ENCODE assay signal across 8 cellular contexts in the genomic region with DNA sequence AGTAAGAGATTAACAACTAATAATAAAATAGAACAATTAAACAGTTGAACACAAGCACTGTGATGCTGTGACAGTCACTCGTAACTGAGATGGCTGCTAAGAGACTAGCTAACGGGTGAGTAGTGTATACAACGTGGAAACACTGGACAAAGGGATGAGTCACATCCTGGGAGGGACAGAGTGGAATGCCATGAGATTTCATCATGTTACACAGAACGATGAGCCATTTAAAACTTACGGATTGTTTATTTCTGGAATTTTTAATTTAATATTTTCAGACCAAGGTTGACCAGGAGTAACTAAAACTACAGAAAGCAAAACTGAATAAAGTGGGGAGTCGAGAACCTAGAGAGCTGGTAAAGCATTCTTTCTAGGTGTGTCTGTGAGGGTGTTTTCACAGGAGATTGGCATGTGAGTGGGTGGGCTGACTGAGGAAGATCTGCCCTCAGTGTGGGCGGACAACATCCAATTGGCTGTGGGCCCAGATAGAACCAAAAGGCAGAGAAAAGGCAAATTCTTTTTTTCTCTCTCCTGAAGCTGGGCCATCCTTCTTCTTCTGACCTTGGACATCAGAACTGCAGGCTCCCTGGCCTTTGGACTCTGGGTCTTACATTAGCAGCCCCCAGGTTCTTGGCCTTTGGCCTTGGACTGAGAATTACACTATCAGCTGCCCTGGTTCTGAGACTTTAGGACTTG. TPM values are rescaled to one million over a fixed set of nuclear protein-coding genes. Genes with fewer than 3 reads are reported as not detected.
DNase-seq lines count a peak whose midpoint lies in the region; ATAC-seq and TF ChIP-seq lines count a peak whose summit lies in the region.

No MANE protein-coding gene starts in this region.

- H3K27ac ChIP-seq in H9 (ENCODE audit: insufficient read length, low read depth, low read length) = no peak overlapping the region

- H4K91ac ChIP-seq in H9 (ENCODE audit: insufficient read length, low read depth, low read length) = no peak overlapping the region

- H3K9me3 Mint-ChIP-seq in activated CD8-positive, alpha-beta T cell treated with anti-CD3 and anti-CD28 coated beads, Interleukin-2, amount 10 ng/mL, durations not matched to agents 7 days and 5 days (ENCODE audit: insufficient read depth) = no peaks in the 10 kb centered on the region
- no peaks in the 10 kb centered on the region for H3K9me3 Mint-ChIP-seq in H9

- H3K23me2 ChIP-seq in H9 (ENCODE audit: insufficient read length, low read depth, low read length, poor library complexity, severe bottlenecking) = no peaks in the 10 kb centered on the region

- no peak overlapping the region for H3K4ac ChIP-seq in H9 (ENCODE audit: low read depth, low read length)

- no peak overlapping the region for H3T11ph ChIP-seq in H9 (ENCODE audit: low read length)

- no peak overlapping the region for H3K56ac ChIP-seq in H9 (ENCODE audit: insufficient read length, low read depth, low read length)

- no peaks in the 10 kb centered on the region for H3K79me1 ChIP-seq in H9 (ENCODE audit: insufficient read depth, low read depth, low read length, poor library complexity, severe bottlenecking)

- H3K27me3 ChIP-seq in H9 (ENCODE audit: insufficient read depth, low read length) = no peaks in the 10 kb centered on the region; the same call in 1 of the 2 replicates

- H3K79me2 ChIP-seq in H9 (ENCODE audit: insufficient read depth, low read length) = no peaks in the 10 kb centered on the region

- no peak overlapping the region for H3K23ac ChIP-seq in H9 (ENCODE audit: insufficient read length, low read depth, low read length)

- H3K4me3 Mint-ChIP-seq in activated CD8-positive, alpha-beta T cell treated with anti-CD3 and anti-CD28 coated beads, Interleukin-2, amount 10 ng/mL, durations not matched to agents 7 days and 5 days = peak overlapping the region; percentile 4
- no peak overlapping the region for H3K4me3 Mint-ChIP-seq in H9

- no peak overlapping the region for H3K4me2 ChIP-seq in H9 (ENCODE audit: insufficient read depth, insufficient read length, low read length)

- no peak overlapping the region for H3K9ac ChIP-seq in H9 (ENCODE audit: extremely low read depth, insufficient read length, low read length)

- H3K27me3 Mint-ChIP-seq in activated CD8-positive, alpha-beta T cell treated with anti-CD3 and anti-CD28 coated beads, Interleukin-2, amount 10 ng/mL, durations not matched to agents 7 days and 5 days (ENCODE audit: low read depth) = no peaks in the 10 kb centered on the region
- H3K27me3 Mint-ChIP-seq in H9 (ENCODE audit: low read depth) = no peaks in the 10 kb centered on the region

- H3K4me1 Mint-ChIP-seq in activated CD8-positive, alpha-beta T cell treated with anti-CD3 and anti-CD28 coated beads, Interleukin-2, amount 10 ng/mL, durations not matched to agents 7 days and 5 days (ENCODE audit: low read depth) = peaks cover 50% of the 10 kb centered on the region
- peaks cover 12 to 16% of the 10 kb centered on the region in 2 experiments for H3K4me1 Mint-ChIP-seq in H9

- H2BK20ac ChIP-seq in H9 (ENCODE audit: low read depth, low read length, poor library complexity, severe bottlenecking) = no peak overlapping the region

- H2BK15ac ChIP-seq in H9 (ENCODE audit: low read depth, low read length) = no peak overlapping the region

- H4K20me1 ChIP-seq in H9 (ENCODE audit: control insufficient read depth, insufficient read depth, insufficient read length) = no peaks in the 10 kb centered on the region

- H3K36me3 Mint-ChIP-seq in activated CD8-positive, alpha-beta T cell treated with anti-CD3 and anti-CD28 coated beads, Interleukin-2, amount 10 ng/mL, durations not matched to agents 7 days and 5 days (ENCODE audit: low read depth) = peaks cover 4% of the 10 kb centered on the region
- no peaks in the 10 kb centered on the region for H3K36me3 Mint-ChIP-seq in H9 (ENCODE audit: insufficient read depth in 1 of 3, low read depth in 3 of 3)

- H3K9me3 ChIP-seq in H9 (ENCODE audit: control insufficient read depth, low read depth, low read length) = no peaks in the 10 kb centered on the region

- TF ChIP-seq CTCF in fibroblast of the aortic adventitia (IDR thresholded peaks at IDR 0.05; ENCODE audit: insufficient read depth, low read length) (no peak), H9 (conservative IDR thresholded peaks at IDR 0.05) (no peak)

- H2BK12ac ChIP-seq in H9 (ENCODE audit: insufficient read length, low read depth, low read length) = no peak overlapping the region

- POLR2A ChIA-PET in activated CD8-positive, alpha-beta T cell treated with anti-CD3 and anti-CD28 coated beads, Interleukin-2, amount 10 ng/mL, durations not matched to agents 7 days and 5 days (lab: Charles Lee) = interaction anchor here (0.7 to 3.0 kb wide), 6 partner anchors 13 to 39 kb away, joined by 3 to 48 read pairs (median 3); a partner anchor contains a TSS

- no peak overlapping the region for H2BK5ac ChIP-seq in H9 (ENCODE audit: insufficient read length, low read length)

- H2AK5ac ChIP-seq in H9 (ENCODE audit: insufficient read length, low read length) = no peak overlapping the region

- CTCF ChIA-PET in activated CD8-positive, alpha-beta T cell treated with anti-CD3 and anti-CD28 coated beads, Interleukin-2, amount 10 ng/mL, durations not matched to agents 7 days and 5 days (lab: Charles Lee) = interaction anchor here (0.7 to 10.4 kb wide), 12 partner anchors 10 to 380 kb away, joined by 3 to 397 read pairs (median 3); a partner anchor contains a TSS

- H3K4me1 ChIP-seq in H9 (ENCODE audit: insufficient read depth, low read length) = no peaks in the 10 kb centered on the region

- H3K18ac ChIP-seq in H9 (ENCODE audit: insufficient read length, low read depth, low read length) = no peak overlapping the region

- DNase-seq in EL (peak; percentile 96), HS-27A (ENCODE audit: low read depth) (peak; percentile 100), fibroblast of the aortic adventitia (ENCODE audit: low read depth) (peak; percentile 98), pulmonary artery endothelial cell (ENCODE audit: low read depth, low spot score) (peak; percentile 83), H9 (no peak)
- DNase-seq in activated CD8-positive, alpha-beta T cell treated with anti-CD3 and anti-CD28 coated beads, Interleukin-2, amount 10 ng/mL, durations not matched to agents 7 days and 5 days = no peak
- DNase-seq in activated CD4-positive, CD25-positive, alpha-beta regulatory T cell treated with anti-CD3 and anti-CD28 coated beads, Interleukin-2, amount 50 U/mL, for 72 hours = no peak

- no peak overlapping the region for H4K5ac ChIP-seq in H9 (ENCODE audit: insufficient read length, low read depth, low read length)

- H2AFZ ChIP-seq in H9 (ENCODE audit: low read length) = no peak overlapping the region

- H3K14ac ChIP-seq in H9 (ENCODE audit: insufficient read depth, low read length) = no peak overlapping the region

- WGBS in H9 (ENCODE audit: extremely low coverage, insufficient read length, low lambda C conversion rate) = no CpG with 5 or more reads among the region's 7 CpGs

- ATAC-seq in GM21381 (IDR thresholded peaks at IDR 0.05; ENCODE audit: unreplicated experiment) = peak; percentile 47
- ATAC-seq in activated CD8-positive, alpha-beta T cell treated with anti-CD3 and anti-CD28 coated beads, Interleukin-2, amount 10 ng/mL, durations not matched to agents 7 days and 5 days = peak; percentile 43

- no peak overlapping the region for H4K8ac ChIP-seq in H9 (replicated peaks; ENCODE audit: insufficient read length, low read depth, low read length)

- H3K27ac Mint-ChIP-seq in activated CD8-positive, alpha-beta T cell treated with anti-CD3 and anti-CD28 coated beads, Interleukin-2, amount 10 ng/mL, durations not matched to agents 7 days and 5 days = peak overlapping the region; percentile 65
- H3K27ac Mint-ChIP-seq in H9 = peak overlapping the region in 1 of 3 experiments; percentile 11; a peak in 1 of 7 replicates

- peak overlapping the region; percentile 38 for H3K4me3 ChIP-seq in fibroblast of the aortic adventitia (ENCODE audit: low read depth, low read length)

- no peak overlapping the region for H2BK120ac ChIP-seq in H9 (ENCODE audit: low read depth, low read length, poor library complexity, severe bottlenecking)

RNA-seq across cellular contexts. Expression of a gene that starts 14.6 kb away (rescaled TPM):
- 1,000 to 10,000 TPM; 4,520 to 4,885 TPM for total RNA-seq in activated CD8-positive, alpha-beta T cell treated with anti-CD3 and anti-CD28 coated beads, Interleukin-2, amount 10 ng/mL, durations not matched to agents 7 days and 5 days
- total RNA-seq in fibroblast of the aortic adventitia (ENCODE audit: low replicate concordance) = 3,849 and 4,291 TPM in 2 replicates
- 6,195 and 8,135 TPM in 2 replicates for total RNA-seq in pulmonary artery endothelial cell
- total RNA-seq in H9 (2021) = 755 and 770 TPM in 2 replicates

RNA-seq across cellular contexts. Expression of a gene that starts 39.1 kb away (rescaled TPM):
- 10 to 100 TPM; 71.9 to 73.2 TPM for total RNA-seq in activated CD8-positive, alpha-beta T cell treated with anti-CD3 and anti-CD28 coated beads, Interleukin-2, amount 10 ng/mL, durations not matched to agents 7 days and 5 days
- total RNA-seq in fibroblast of the aortic adventitia (ENCODE audit: low replicate concordance) (0.33 and 1.6 TPM in 2 replicates), pulmonary artery endothelial cell (0.59 and 0.92 TPM in 2 replicates), H9 (2021) (1.4 and 1.7 TPM in 2 replicates)

RNA-seq across cellular contexts. Expression of a gene that starts 50.9 kb away (rescaled TPM):
- 10 to 100 TPM; 88.9 to 92.5 TPM for total RNA-seq in activated CD8-positive, alpha-beta T cell treated with anti-CD3 and anti-CD28 coated beads, Interleukin-2, amount 10 ng/mL, durations not matched to agents 7 days and 5 days
- 28.5 and 64.5 TPM in 2 replicates for total RNA-seq in fibroblast of the aortic adventitia (ENCODE audit: low replicate concordance)
- total RNA-seq in pulmonary artery endothelial cell = 65.4 and 70.3 TPM in 2 replicates
- 110 and 113 TPM in 2 replicates for total RNA-seq in H9 (2021)

Comparison
In these comparisons a context has a peak if more than half of its experiments do, and no peak if none do; other contexts are left out.
1. DNase-seq: peak in EL (single experiment), HS-27A (single experiment), fibroblast of the aortic adventitia (single experiment) and pulmonary artery endothelial cell (single experiment); none in activated CD8-positive, alpha-beta T cell treated with anti-CD3 and anti-CD28 coated beads, Interleukin-2, amount 10 ng/mL, durations not matched to agents 7 days and 5 days (single experiment), activated CD4-positive, CD25-positive, alpha-beta regulatory T cell treated with anti-CD3 and anti-CD28 coated beads, Interleukin-2, amount 50 U/mL, for 72 hours (single experiment) and H9 (single experiment).
2. RNA of a gene that starts 39.1 kb away (total RNA-seq): 71.9 to 73.2 TPM in activated CD8-positive, alpha-beta T cell treated with anti-CD3 and anti-CD28 coated beads, Interleukin-2, amount 10 ng/mL, durations not matched to agents 7 days and 5 days; 1.4 to 1.7 TPM in H9, 0.33 to 1.6 TPM in fibroblast of the aortic adventitia and 0.59 to 0.92 TPM in pulmonary artery endothelial cell; every median in the first group is over 10 times any median in the second.